In genomic region chr14:98769326-98769725, GRCh38 we compare ENCODE assay signal across 26 cellular contexts.
DNase-seq lines count a peak whose midpoint lies in the region; ATAC-seq, FAIRE-seq and TF ChIP-seq lines count a peak whose summit lies in the region.
"Had no signal": no experiment of that assay in that cellular context is flagged by ENCODE, and none has a peak within 500 bp of the region (broad histone marks: within the 10 kb centered on the region; RNA-seq: fewer than 3 reads in every experiment).

No MANE protein-coding gene starts in this region.

- H3K27me3 Mint-ChIP-seq in astrocyte (ENCODE audit: low read depth, unreplicated experiment): peaks cover 3% of the 10 kb centered on the region
- H3K27me3 Mint-ChIP-seq: CD4-positive, alpha-beta T cell; IgD-negative memory B cell had no signal

- H3K4me1 Mint-ChIP-seq in astrocyte (ENCODE audit: low read depth, unreplicated experiment): peaks cover 10% of the 10 kb centered on the region

- H3K36me3 ChIP-seq in astrocyte (ENCODE audit: insufficient read depth, low read length): no peaks in the 10 kb centered on the region
- H3K36me3 ChIP-seq: BLaER1, SJSA1 had no signal

- TF ChIP-seq POLR2A in NB4 (IDR thresholded peaks at IDR 0.05; ENCODE audit: extremely low read depth, insufficient read length): no peak

- no peaks in the 10 kb centered on the region for H3K36me3 Mint-ChIP-seq in astrocyte (ENCODE audit: low read depth, unreplicated experiment)
- H3K36me3 Mint-ChIP-seq: IgD-negative memory B cell had no signal

- DNase-seq in Daoy (ENCODE audit: low read depth): peak; percentile 39
- peak; percentile 42 for DNase-seq in NB4 (ENCODE audit: low read depth)
- no peak for DNase-seq in astrocyte (ENCODE audit: low read depth)
- peak; percentile 54 for DNase-seq in islet precursor cell
- DNase-seq in right cardiac atrium: no peak
- DNase-seq in NCI-H510A (lab: John Stamatoyannopoulos, UW): no peak
- DNase-seq: CD4-positive, alpha-beta T cell; GF-D8; H7; NCI-H1105; NCI-H1436 treated with DMSO at 0.1 percent for 48 hours; NCI-H187 treated with DMSO at 0.1 percent for 48 hours; NCI-H2171 treated with DMSO at 0.1 percent for 48 hours; NCI-H345; NCI-H524; NCI-H748 treated with DMSO at 0.1 percent for 48 hours; PC-9; Right ventricle myocardium superior; RPMI8226 had no signal

- no peak for ATAC-seq in right cardiac atrium
- no peak for ATAC-seq in GM19023 (IDR thresholded peaks at IDR 0.05; ENCODE audit: unreplicated experiment)
- ATAC-seq in HG03175 (IDR thresholded peaks at IDR 0.05; ENCODE audit: unreplicated experiment): no peak

- H2AFZ ChIP-seq in astrocyte (ENCODE audit: low read depth, low read length): no peak overlapping the region
- H2AFZ ChIP-seq: PC-9 had no signal

- H3K4me1 ChIP-seq in astrocyte (ENCODE audit: insufficient read depth, low read length): peaks cover 4% of the 10 kb centered on the region
- H3K4me1 ChIP-seq in right cardiac atrium (ENCODE audit: control insufficient read depth, insufficient read depth, low read length): no peaks in the 10 kb centered on the region
- H3K4me1 ChIP-seq: BLaER1 had no signal

- no peaks in the 10 kb centered on the region for H4K20me1 ChIP-seq in astrocyte (ENCODE audit: insufficient read depth, low read length)
- H4K20me1 ChIP-seq: BLaER1 had no signal

- no peak overlapping the region for H3K4me2 ChIP-seq in astrocyte (ENCODE audit: low read length)
- H3K4me2 ChIP-seq: BLaER1, KMS-11, PC-9 had no signal

- TF ChIP-seq CTCF in NB4 (IDR thresholded peaks at IDR 0.05; ENCODE audit: low read depth, low read length): no peak
- no peak for TF ChIP-seq CTCF in astrocyte (IDR thresholded peaks at IDR 0.05; ENCODE audit: insufficient read depth, low read depth, low read length)

- no peak overlapping the region for H3K27ac Mint-ChIP-seq in astrocyte (ENCODE audit: unreplicated experiment)
- H3K27ac Mint-ChIP-seq: CD4-positive, alpha-beta T cell; IgD-negative memory B cell had no signal

- H3K27me3 ChIP-seq in astrocyte (ENCODE audit: insufficient read depth, low read length) (no peaks in the 10 kb centered on the region), right cardiac atrium (ENCODE audit: control insufficient read depth, insufficient read depth) (no peaks in the 10 kb centered on the region)
- H3K27me3 ChIP-seq: BLaER1, SJSA1 had no signal

- H3K27ac ChIP-seq in astrocyte (ENCODE audit: low read depth, low read length) (no peak overlapping the region), right cardiac atrium (ENCODE audit: low read length) (no peak overlapping the region)
- H3K27ac ChIP-seq: BLaER1, KMS-11, PC-9, SJSA1 had no signal

- H3K9me3 ChIP-seq in astrocyte (ENCODE audit: insufficient read depth, low read depth, low read length) (no peaks in the 10 kb centered on the region), right cardiac atrium (ENCODE audit: control insufficient read depth, low read length) (no peaks in the 10 kb centered on the region)
- H3K9me3 ChIP-seq: SJSA1 had no signal

- no peak for FAIRE-seq in astrocyte (lab: Jason Lieb, UNC)
- FAIRE-seq: GM12891 had no signal

- H3K4me3 ChIP-seq in NB4 (ENCODE audit: low read depth, low read length): no peak overlapping the region
- H3K4me3 ChIP-seq in astrocyte (ENCODE audit: insufficient read depth, low read depth, low read length): no peak overlapping the region
- no peak overlapping the region for H3K4me3 ChIP-seq in right cardiac atrium (ENCODE audit: low read length)
- H3K4me3 ChIP-seq: BLaER1, PC-9, SJSA1 had no signal

- intact Hi-C loops in right cardiac atrium (cut with DNase I): no loop called here

- no peak overlapping the region for H3K9ac ChIP-seq in astrocyte (ENCODE audit: low read length)
- H3K9ac ChIP-seq: BLaER1, KMS-11 had no signal

- 73% methylated on average over 10 of the region's 10 CpGs for WGBS in right cardiac atrium

- no peaks in the 10 kb centered on the region for H3K79me2 ChIP-seq in astrocyte (ENCODE audit: insufficient read depth, low read length)

- peak overlapping the region; percentile 25 for H3K4me3 Mint-ChIP-seq in astrocyte (ENCODE audit: unreplicated experiment)
- H3K4me3 Mint-ChIP-seq: CD4-positive, alpha-beta T cell; IgD-negative memory B cell had no signal

- H3K9me3 Mint-ChIP-seq in astrocyte (ENCODE audit: unreplicated experiment): no peaks in the 10 kb centered on the region

Comparison
In these comparisons a context has a peak if more than half of its experiments do, and no peak if none do; other contexts are left out.
1. DNase-seq: peak in Daoy (single experiment), NB4 (single experiment) and islet precursor cell (single experiment); none in astrocyte (single experiment), right cardiac atrium (0 of 3) and NCI-H510A (single experiment).